8 cellular contexts compared by ENCODE assay signal in the genomic region with DNA sequence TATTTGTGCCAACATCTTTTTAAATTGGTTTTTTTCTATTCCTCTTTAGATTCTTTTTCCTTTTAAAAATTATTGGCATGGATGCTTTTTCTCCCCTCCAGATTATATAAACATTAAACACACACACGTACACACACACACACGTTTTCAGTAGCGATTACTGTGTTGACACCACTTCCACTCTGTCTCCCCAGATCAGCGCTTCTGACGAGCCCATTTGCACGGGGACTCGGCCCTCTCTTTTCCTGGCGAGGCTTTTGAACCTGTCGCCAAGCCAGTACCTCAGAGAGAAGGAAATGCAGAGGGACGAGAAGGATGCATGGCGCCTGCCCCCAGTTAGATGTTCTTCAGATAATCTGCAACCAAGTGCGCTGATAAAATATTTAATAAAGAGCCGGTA. TPM values are rescaled to one million over a fixed set of nuclear protein-coding genes. Genes with fewer than 3 reads are reported as not detected.
DNase-seq lines count a peak whose midpoint lies in the region; ATAC-seq and TF ChIP-seq lines count a peak whose summit lies in the region.

No MANE protein-coding gene starts in this region.

- H3K9me3 ChIP-seq in SU-DHL-6 (ENCODE audit: insufficient read depth, low read length) (no peaks in the 10 kb centered on the region), spleen (no peaks in the 10 kb centered on the region)

- H3K4me3 ChIP-seq in SU-DHL-6 (ENCODE audit: insufficient read depth, low read length, poor library complexity, severe bottlenecking) = no peak overlapping the region
- peak overlapping the region; percentile 61 for H3K4me3 ChIP-seq in fibroblast of the aortic adventitia (ENCODE audit: low read depth, low read length)
- peak overlapping the region in 7 of 8 donors; percentile 11 to 69 (median 39) for H3K4me3 ChIP-seq in spleen

- H3K36me3 Mint-ChIP-seq in activated CD4-positive, alpha-beta T cell treated with anti-CD3 and anti-CD28 coated beads, Interleukin-2, amount 10 ng/mL, durations not matched to agents 7 days and 5 days (ENCODE audit: low read depth) = peaks cover 18% of the 10 kb centered on the region

- no peaks in the 10 kb centered on the region for H3K27me3 ChIP-seq in SU-DHL-6 (ENCODE audit: low read length)
- H3K27me3 ChIP-seq in spleen (replicated peaks in 1 of 7) = peaks cover 0 to 69% (median 67%) of the 10 kb centered on the region in 7 donors

- CTCF ChIA-PET in activated CD4-positive, alpha-beta T cell treated with anti-CD3 and anti-CD28 coated beads, Interleukin-2, amount 10 ng/mL, durations not matched to agents 7 days and 5 days (lab: Charles Lee) = interaction anchor here (1.6 to 1.8 kb wide), 3 partner anchors 11 to 40 kb away, joined by 3 to 6 read pairs (median 6); no protein-coding TSS in a partner anchor

- peaks cover 4% of the 10 kb centered on the region; the same call in 1 of the 2 replicates for H4K20me1 ChIP-seq in SU-DHL-6 (ENCODE audit: low read depth, low read length)

- intact Hi-C loops in spleen (cut with DNase I; ENCODE audit: low total_unique reads) = no loop called here

- 3 to 8% (median 5%) methylated on average over 13 of the region's 13 CpGs for WGBS in spleen, 5 donors

- H2AFZ ChIP-seq in SU-DHL-6 (ENCODE audit: low read depth, low read length, severe bottlenecking) = peak overlapping the region; percentile 27

- peaks cover 13% of the 10 kb centered on the region; the same call in 1 of the 2 replicates for H3K36me3 ChIP-seq in SU-DHL-6 (ENCODE audit: low read length)
- peaks cover 0 to 16% (median 0%) of the 10 kb centered on the region in 6 donors for H3K36me3 ChIP-seq in spleen

- H3K4me3 Mint-ChIP-seq in activated CD4-positive, alpha-beta T cell treated with anti-CD3 and anti-CD28 coated beads, Interleukin-2, amount 10 ng/mL, durations not matched to agents 7 days and 5 days = peak overlapping the region; percentile 55

- H3K4me2 ChIP-seq in SU-DHL-6 (ENCODE audit: low read depth, low read length, poor library complexity, severe bottlenecking) = peak overlapping the region; percentile 20

- peaks cover 17 to 59% (median 51%) of the 10 kb centered on the region in 6 donors for H3K4me1 ChIP-seq in spleen

- no peak for TF ChIP-seq POLR2A in spleen (IDR thresholded peaks at IDR 0.05)

- H3K79me2 ChIP-seq in SU-DHL-6 (ENCODE audit: insufficient read depth, low read length) = no peaks in the 10 kb centered on the region

- TF ChIP-seq CTCF in SU-DHL-6 (IDR thresholded peaks at IDR 0.05; ENCODE audit: insufficient read depth, low read length, poor library complexity, severe bottlenecking) = no peak
- no peak for TF ChIP-seq CTCF in fibroblast of the aortic adventitia (IDR thresholded peaks at IDR 0.05; ENCODE audit: insufficient read depth, low read length)
- no peak for TF ChIP-seq CTCF in spleen (IDR thresholded peaks at IDR 0.05 in 8 of 11, conservative IDR thresholded peaks at IDR 0.05 in 3 of 11)

- no peak overlapping the region for H3K9ac ChIP-seq in SU-DHL-6 (ENCODE audit: low read length)

- no peaks in the 10 kb centered on the region for H3K9me2 ChIP-seq in SU-DHL-6 (replicated peaks; ENCODE audit: insufficient read depth, low read length)

- H3K27me3 Mint-ChIP-seq in activated CD4-positive, alpha-beta T cell treated with anti-CD3 and anti-CD28 coated beads, Interleukin-2, amount 10 ng/mL, durations not matched to agents 7 days and 5 days = peaks cover 62% of the 10 kb centered on the region

- H3K27ac ChIP-seq in SU-DHL-6 (ENCODE audit: low read depth, low read length) (no peak overlapping the region), spleen (no peak overlapping the region)

- H3K4me1 Mint-ChIP-seq in activated CD4-positive, alpha-beta T cell treated with anti-CD3 and anti-CD28 coated beads, Interleukin-2, amount 10 ng/mL, durations not matched to agents 7 days and 5 days = peaks cover 44% of the 10 kb centered on the region

- H3F3A ChIP-seq in SU-DHL-6 (ENCODE audit: insufficient read depth) = no peaks in the 10 kb centered on the region

- no peak overlapping the region for H3K27ac Mint-ChIP-seq in activated CD4-positive, alpha-beta T cell treated with anti-CD3 and anti-CD28 coated beads, Interleukin-2, amount 10 ng/mL, durations not matched to agents 7 days and 5 days

- no peak for DNase-seq in activated CD4-positive, alpha-beta T cell treated with anti-CD3 and anti-CD28 coated beads, Interleukin-2, amount 10 ng/mL, durations not matched to agents 7 days and 5 days
- no peak for DNase-seq in activated CD4-positive, alpha-beta T cell treated with anti-CD3 and anti-CD28 coated beads for 1 hour
- no peak for DNase-seq in fibroblast of the aortic adventitia (ENCODE audit: low read depth)
- no peak for DNase-seq in spleen
- DNase-seq in mesenteric fat pad (ENCODE audit: low spot score) = no peak
- DNase-seq in UCSD-AML1 (lab: John Stamatoyannopoulos, UW; ENCODE audit: unreplicated experiment) = no peak

- POLR2A ChIA-PET in activated CD4-positive, alpha-beta T cell treated with anti-CD3 and anti-CD28 coated beads, Interleukin-2, amount 10 ng/mL, durations not matched to agents 7 days and 5 days (lab: Charles Lee) = no interaction called here

- H3K9me3 Mint-ChIP-seq in activated CD4-positive, alpha-beta T cell treated with anti-CD3 and anti-CD28 coated beads, Interleukin-2, amount 10 ng/mL, durations not matched to agents 7 days and 5 days = no peaks in the 10 kb centered on the region

- ATAC-seq in HG02884 (IDR thresholded peaks at IDR 0.05; ENCODE audit: unreplicated experiment) = peak; percentile 35

RNA-seq across cellular contexts. Expression of a gene that starts 1.1 kb away (rescaled TPM):
- not detected for total RNA-seq in activated CD4-positive, alpha-beta T cell treated with anti-CD3 and anti-CD28 coated beads, Interleukin-2, amount 10 ng/mL, durations not matched to agents 7 days and 5 days
- not detected in 2 replicates for total RNA-seq in fibroblast of the aortic adventitia (ENCODE audit: low replicate concordance)
- under 1 TPM in 1 of 7 donors, not detected in 6; 0.17 TPM for total RNA-seq in spleen
- under 1 TPM in 1 of 3 donors, not detected in 2; 0.03 TPM for polyA plus RNA-seq in spleen
- not detected for total RNA-seq in mesenteric fat pad
